In the genomic region with DNA sequence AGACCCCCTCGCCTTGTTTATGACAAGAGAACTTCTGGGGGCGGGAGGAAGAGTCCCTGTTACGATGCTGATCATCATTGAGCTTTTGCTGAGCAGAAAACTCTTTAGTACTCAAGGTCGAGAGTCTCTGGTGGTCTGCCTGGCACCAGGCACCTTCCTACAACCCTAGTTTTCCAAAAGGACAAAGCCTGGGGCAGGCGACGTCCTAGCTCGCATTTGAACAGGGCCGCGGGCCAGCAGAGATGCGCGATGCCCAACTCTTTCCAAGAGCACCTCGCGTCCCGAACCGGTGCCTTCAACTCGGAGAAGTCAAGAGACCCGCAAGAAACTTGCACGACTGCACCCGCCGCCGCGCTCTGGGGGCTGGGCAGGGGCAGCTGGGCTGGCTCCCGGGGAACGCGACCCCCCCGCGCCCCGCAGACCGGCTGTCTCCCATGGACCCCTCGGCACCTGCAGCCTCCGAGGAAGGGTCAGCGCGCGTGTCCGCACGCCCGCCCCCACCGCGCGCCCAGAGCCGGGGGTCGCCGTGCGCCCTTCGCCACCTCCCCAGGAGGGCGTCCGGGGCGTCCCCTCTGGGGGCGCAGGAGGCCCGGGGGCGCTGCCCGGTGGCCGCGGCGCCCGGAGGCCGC, we compare ENCODE assay signal across 8 cellular contexts. TPM values are rescaled to one million over a fixed set of nuclear protein-coding genes. Genes with fewer than 3 reads are reported as not detected.
DNase-seq lines count a peak whose midpoint lies in the region; ATAC-seq and TF ChIP-seq lines count a peak whose summit lies in the region.

No MANE protein-coding gene starts in this region.

- H3K27me3 ChIP-seq in BLaER1 treated with 17β-estradiol and CSF1 and Interleukin-3, amounts not matched to agents 10 nM and 100 nM: peaks cover 0 to 17% (median 0%) of the 10 kb centered on the region in 11 experiments; a peak in 5 of 22 replicates
- H3K27me3 ChIP-seq in gastroesophageal sphincter (no peaks in the 10 kb centered on the region), osteoblast (ENCODE audit: insufficient read depth, low read length) (no peaks in the 10 kb centered on the region)

- peaks cover 24 to 65% (median 58%) of the 10 kb centered on the region in 10 experiments for H3K4me1 ChIP-seq in BLaER1 treated with 17β-estradiol and CSF1 and Interleukin-3, amounts not matched to agents 10 nM and 100 nM
- H3K4me1 ChIP-seq in gastroesophageal sphincter (peaks cover 0 to 34% (median 15%) of the 10 kb centered on the region in 3 donors), osteoblast (ENCODE audit: insufficient read depth, low read length) (peaks cover 18% of the 10 kb centered on the region)

- peaks cover 33% of the 10 kb centered on the region for H3K79me2 ChIP-seq in osteoblast (ENCODE audit: insufficient read depth, low read length)

- peak; percentile 5 for ATAC-seq in HG02885 (IDR thresholded peaks at IDR 0.05; ENCODE audit: poor library complexity, unreplicated experiment)
- ATAC-seq in activated CD8-positive, alpha-beta memory T cell treated with anti-CD3 and anti-CD28 coated beads, Interleukin-2, amount 10 ng/mL, durations not matched to agents 7 days and 5 days: peak; percentile 8
- ATAC-seq in gastroesophageal sphincter: no peak
- ATAC-seq in HG03108 (IDR thresholded peaks at IDR 0.05; ENCODE audit: unreplicated experiment): no peak

- peak overlapping the region in 10 of 11 experiments; percentile 50 to 97 (median 93); a peak in 20 of 22 replicates for H3K27ac ChIP-seq in BLaER1 treated with 17β-estradiol and CSF1 and Interleukin-3, amounts not matched to agents 10 nM and 100 nM
- H3K27ac ChIP-seq in gastroesophageal sphincter: peak overlapping the region in 3 of 4 donors; percentile 73 to 87 (median 84)
- peak overlapping the region; percentile 4 for H3K27ac ChIP-seq in osteoblast (ENCODE audit: low read depth, low read length)

- H3K9me3 Mint-ChIP-seq in activated CD8-positive, alpha-beta memory T cell treated with anti-CD3 and anti-CD28 coated beads, Interleukin-2, amount 10 ng/mL, durations not matched to agents 7 days and 5 days (ENCODE audit: low read depth): peaks cover 3% of the 10 kb centered on the region

- H3K4me3 ChIP-seq in BLaER1 treated with 17β-estradiol and CSF1 and Interleukin-3, amounts not matched to agents 10 nM and 100 nM: peak overlapping the region; percentile 72 to 90 (median 84)
- H3K4me3 ChIP-seq in gastroesophageal sphincter (peak overlapping the region; percentile 56 to 73), osteoblast (ENCODE audit: insufficient read depth, low read length) (peak overlapping the region; percentile 82)

- peak overlapping the region; percentile 77 to 98 (median 91) for H3K9ac ChIP-seq in BLaER1 treated with 17β-estradiol and CSF1 and Interleukin-3, amounts not matched to agents 10 nM and 100 nM

- H3K4me1 Mint-ChIP-seq in activated CD8-positive, alpha-beta memory T cell treated with anti-CD3 and anti-CD28 coated beads, Interleukin-2, amount 10 ng/mL, durations not matched to agents 7 days and 5 days: peaks cover 13% of the 10 kb centered on the region

- H3K36me3 ChIP-seq in BLaER1 treated with 17β-estradiol and CSF1 and Interleukin-3, amounts not matched to agents 10 nM and 100 nM: peaks cover 0 to 9% (median under 1%) of the 10 kb centered on the region in 11 experiments; a peak in 6 of 22 replicates
- no peaks in the 10 kb centered on the region for H3K36me3 ChIP-seq in gastroesophageal sphincter
- H3K36me3 ChIP-seq in osteoblast (ENCODE audit: insufficient read depth, low read length): no peaks in the 10 kb centered on the region

- no peak for TF ChIP-seq EP300 in gastroesophageal sphincter (IDR thresholded peaks at IDR 0.05)

- H3K27ac Mint-ChIP-seq in activated CD8-positive, alpha-beta memory T cell treated with anti-CD3 and anti-CD28 coated beads, Interleukin-2, amount 10 ng/mL, durations not matched to agents 7 days and 5 days: no peak overlapping the region

- peaks cover 4% of the 10 kb centered on the region for H3K36me3 Mint-ChIP-seq in activated CD8-positive, alpha-beta memory T cell treated with anti-CD3 and anti-CD28 coated beads, Interleukin-2, amount 10 ng/mL, durations not matched to agents 7 days and 5 days

- peak overlapping the region; percentile 82 for H3K4me3 Mint-ChIP-seq in activated CD8-positive, alpha-beta memory T cell treated with anti-CD3 and anti-CD28 coated beads, Interleukin-2, amount 10 ng/mL, durations not matched to agents 7 days and 5 days

- peak overlapping the region; percentile 71 for H2AFZ ChIP-seq in osteoblast (ENCODE audit: low read length)

- WGBS in gastroesophageal sphincter (ENCODE audit: low coverage in 1 of 2), 2 donors: no CpG with 5 or more reads among the region's 57 CpGs

- H3K9me3 ChIP-seq in BLaER1 treated with 17β-estradiol and CSF1 and Interleukin-3, amounts not matched to agents 10 nM and 100 nM (replicated peaks in 1 of 11): peaks cover 7 to 23% (median 11%) of the 10 kb centered on the region in 11 experiments
- H3K9me3 ChIP-seq in gastroesophageal sphincter (no peaks in the 10 kb centered on the region), osteoblast (ENCODE audit: low read depth, low read length) (no peaks in the 10 kb centered on the region)

- peaks cover 55% of the 10 kb centered on the region for H3K27me3 Mint-ChIP-seq in activated CD8-positive, alpha-beta memory T cell treated with anti-CD3 and anti-CD28 coated beads, Interleukin-2, amount 10 ng/mL, durations not matched to agents 7 days and 5 days

- CTCF ChIA-PET in activated CD8-positive, alpha-beta memory T cell treated with anti-CD3 and anti-CD28 coated beads, Interleukin-2, amount 10 ng/mL, durations not matched to agents 7 days and 5 days (lab: Charles Lee): interaction anchor here (0.6 to 1.2 kb wide), 3 partner anchors 33 to 309 kb away, joined by 3 read pairs; no protein-coding TSS in a partner anchor

- peak overlapping the region; percentile 91 to 99 (median 98) for H3K4me2 ChIP-seq in BLaER1 treated with 17β-estradiol and CSF1 and Interleukin-3, amounts not matched to agents 10 nM and 100 nM
- H3K4me2 ChIP-seq in osteoblast (ENCODE audit: insufficient read depth, low read length): peak overlapping the region; percentile 85

- no peak for TF ChIP-seq POLR2A in gastroesophageal sphincter (IDR thresholded peaks at IDR 0.05)

- no peak for DNase-seq in activated CD8-positive, alpha-beta memory T cell treated with anti-CD3 and anti-CD28 coated beads, Interleukin-2, amount 10 ng/mL, durations not matched to agents 7 days and 5 days
- DNase-seq in osteoblast (ENCODE audit: insufficient read length, low spot score, missing footprints) (peak; percentile 93), NCI-H1694 (lab: John Stamatoyannopoulos, UW) (no peak), NK-92 (lab: John Stamatoyannopoulos, UW; ENCODE audit: unreplicated experiment) (no peak)

- TF ChIP-seq CTCF in gastroesophageal sphincter (IDR thresholded peaks at IDR 0.05) (no peak), osteoblast (IDR thresholded peaks at IDR 0.05; ENCODE audit: extremely low read depth, low read depth, low read length) (no peak)

- peaks cover 0 to 32% (median 8%) of the 10 kb centered on the region in 11 experiments; a peak in 13 of 22 replicates for H4K20me1 ChIP-seq in BLaER1 treated with 17β-estradiol and CSF1 and Interleukin-3, amounts not matched to agents 10 nM and 100 nM
- H4K20me1 ChIP-seq in osteoblast (ENCODE audit: insufficient read depth, low read length): no peaks in the 10 kb centered on the region

RNA-seq across cellular contexts. Expression of a gene that starts 0.4 kb away (rescaled TPM):
- total RNA-seq in activated CD8-positive, alpha-beta memory T cell treated with anti-CD3 and anti-CD28 coated beads, Interleukin-2, amount 10 ng/mL, durations not matched to agents 7 days and 5 days: 1 to 10 TPM; 2.8 to 2.9 TPM
- total RNA-seq in gastroesophageal sphincter (1 to 10 TPM; 4.7 to 8.5 (median 5.6) TPM), osteoblast (4.4 and 4.7 TPM in 2 replicates)

RNA-seq across cellular contexts. Expression of a gene that starts 57.2 kb away (rescaled TPM):
- total RNA-seq in activated CD8-positive, alpha-beta memory T cell treated with anti-CD3 and anti-CD28 coated beads, Interleukin-2, amount 10 ng/mL, durations not matched to agents 7 days and 5 days: 10 to 100 TPM; 36.1 to 36.4 TPM
- total RNA-seq in gastroesophageal sphincter (10 to 100 TPM; 28.8 to 87.4 (median 54.9) TPM), osteoblast (12.7 and 14.1 TPM in 2 replicates)

Comparison
In these comparisons a context has a peak if more than half of its experiments do, and no peak if none do; other contexts are left out.
1. H3K27ac ChIP-seq: peak in every context shown above with its lines; median percentile 93 in BLaER1 treated with 17β-estradiol and CSF1 and Interleukin-3, amounts not matched to agents 10 nM and 100 nM; 84 in gastroesophageal sphincter; 4 in osteoblast.
2. ATAC-seq: peak in HG02885 (single experiment) and activated CD8-positive, alpha-beta memory T cell treated with anti-CD3 and anti-CD28 coated beads, Interleukin-2, amount 10 ng/mL, durations not matched to agents 7 days and 5 days (single experiment); none in gastroesophageal sphincter (single experiment) and HG03108 (single experiment).
3. Peak in every context shown above with its lines, with median percentiles within 50 percentile points of each other: H3K4me3 ChIP-seq.